8 cellular contexts compared by ENCODE assay signal in genomic region chr1:11805454-11806306, GRCh38. TPM values are rescaled to one million over a fixed set of nuclear protein-coding genes. Genes with fewer than 3 reads are reported as not detected.
A peak's percentile ranks its signal among the peaks of the same experiment; 100 is the strongest.
DNase-seq lines count a peak whose midpoint lies in the region; ATAC-seq and TF ChIP-seq lines count a peak whose summit lies in the region.

Gene CLCN6 (plus strand): TSS chr1:11806191. CDS start chr1:11806263, 72 bp downstream.
Gene MTHFR (minus strand): TSS chr1:11805964. CDS start chr1:11803116, 2,848 bp downstream.

- H3K4me1 Mint-ChIP-seq in activated naive CD8-positive, alpha-beta T cell (ENCODE audit: low read depth) = peaks cover 59% of the 10 kb centered on the region
- H3K4me1 Mint-ChIP-seq in glutamatergic neuron (ENCODE audit: low read depth, unreplicated experiment) = peaks cover 36% of the 10 kb centered on the region
- H3K4me1 Mint-ChIP-seq in osteocyte (ENCODE audit: unreplicated experiment) = peaks cover 65% of the 10 kb centered on the region

- peak within 1 kb of the TSS; percentile 97 for H3K4me3 ChIP-seq in GM08714 (ENCODE audit: low read length)
- H3K4me3 ChIP-seq in thymus (ENCODE audit: low read length) = peak within 1 kb of the TSS; percentile 69

- no peaks in the 10 kb centered on the region for H3K27me3 ChIP-seq in thymus (ENCODE audit: control insufficient read depth, insufficient read depth)

- peak within 1 kb of the TSS; percentile 98 for H3K4me3 Mint-ChIP-seq in activated naive CD8-positive, alpha-beta T cell
- H3K4me3 Mint-ChIP-seq in glutamatergic neuron (ENCODE audit: unreplicated experiment) = peak within 1 kb of the TSS; percentile 99
- H3K4me3 Mint-ChIP-seq in osteocyte (ENCODE audit: unreplicated experiment) = peak within 1 kb of the TSS; percentile 100

- no peaks in the 10 kb centered on the region for H3K9me3 Mint-ChIP-seq in activated naive CD8-positive, alpha-beta T cell (ENCODE audit: low read depth)
- H3K9me3 Mint-ChIP-seq in glutamatergic neuron (ENCODE audit: unreplicated experiment) (peaks cover 18% of the 10 kb centered on the region), osteocyte (ENCODE audit: unreplicated experiment) (no peaks in the 10 kb centered on the region)

- H3K27me3 Mint-ChIP-seq in activated naive CD8-positive, alpha-beta T cell = no peaks in the 10 kb centered on the region
- H3K27me3 Mint-ChIP-seq in glutamatergic neuron (ENCODE audit: unreplicated experiment) = peaks cover 6% of the 10 kb centered on the region
- no peaks in the 10 kb centered on the region for H3K27me3 Mint-ChIP-seq in osteocyte (ENCODE audit: unreplicated experiment)

- H3K9me3 ChIP-seq in thymus (ENCODE audit: control insufficient read depth) = no peaks in the 10 kb centered on the region

- peaks cover 7% of the 10 kb centered on the region for H3K36me3 ChIP-seq in thymus (ENCODE audit: control insufficient read depth, insufficient read depth)

- peaks cover 28% of the 10 kb centered on the region for H3K4me1 ChIP-seq in thymus (ENCODE audit: control insufficient read depth, insufficient read depth, low read length)

- TF ChIP-seq CTCF in glutamatergic neuron (IDR thresholded peaks at IDR 0.05; ENCODE audit: partially characterized antibody, unreplicated experiment) (no peak), osteocyte (IDR thresholded peaks at IDR 0.05) (no peak)

- ATAC-seq in HG02610 (IDR thresholded peaks at IDR 0.05; ENCODE audit: unreplicated experiment) = peak; percentile 80

- peaks cover 4% of the 10 kb centered on the region for H3K36me3 Mint-ChIP-seq in activated naive CD8-positive, alpha-beta T cell
- H3K36me3 Mint-ChIP-seq in glutamatergic neuron (ENCODE audit: unreplicated experiment) (no peaks in the 10 kb centered on the region), osteocyte (ENCODE audit: unreplicated experiment) (peaks cover 26% of the 10 kb centered on the region)

- peak within 1 kb of the TSS; percentile 97 for H3K27ac Mint-ChIP-seq in activated naive CD8-positive, alpha-beta T cell
- H3K27ac Mint-ChIP-seq in glutamatergic neuron (ENCODE audit: unreplicated experiment) (peak within 1 kb of the TSS; percentile 97), osteocyte (ENCODE audit: unreplicated experiment) (peak within 1 kb of the TSS; percentile 98)

- DNase-seq in NCI-H1092 treated with DMSO at 0.1 percent for 48 hours (lab: John Stamatoyannopoulos, UW) (peak; percentile 99), SKM-1 (lab: John Stamatoyannopoulos, UW; ENCODE audit: unreplicated experiment) (peak; percentile 89), glutamatergic neuron (peak; percentile 100), osteocyte (ENCODE audit: extremely low spot score, unreplicated experiment) (peak; percentile 100)

- under 1% methylated on average over 68 of the region's 68 CpGs for WGBS in thymus

- peak within 1 kb of the TSS; percentile 91 for H3K27ac ChIP-seq in thymus (ENCODE audit: low read depth)

RNA-seq across cellular contexts. Expression of gene CLCN6, which starts in this region (rescaled TPM):
- total RNA-seq in glutamatergic neuron (ENCODE audit: unreplicated experiment) (94.3 TPM), osteocyte (27.8 and 30.4 TPM in 2 replicates)
- polyA plus RNA-seq in thymus = 9.2 TPM

RNA-seq across cellular contexts. Expression of gene MTHFR, which starts in this region (rescaled TPM):
- total RNA-seq in glutamatergic neuron (ENCODE audit: unreplicated experiment) (83.2 TPM), osteocyte (30.5 and 33.2 TPM in 2 replicates)
- polyA plus RNA-seq in thymus = 11.7 TPM

Comparison
In these comparisons a context has a peak if more than half of its experiments do, and no peak if none do; other contexts are left out.
1. Peak in every context shown above with its lines: DNase-seq, ATAC-seq, H3K4me3 ChIP-seq and H3K27ac ChIP-seq.